ENCODE assay signal across 23 cellular contexts in genomic region chr7:123681561-123681960, GRCh38. TPM values are rescaled to one million over a fixed set of nuclear protein-coding genes. Genes with fewer than 3 reads are reported as not detected.
"Had no signal": no experiment of that assay in that cellular context is flagged by ENCODE, and none has a peak within 500 bp of the region (broad histone marks: within the 10 kb centered on the region; RNA-seq: fewer than 3 reads in every experiment).

No MANE protein-coding gene starts in this region.

- ATAC-seq: gastroesophageal sphincter, WTC11 had no signal

- H3K27ac ChIP-seq: breast epithelium, gastroesophageal sphincter, neural progenitor cell, SJSA1, skin epidermis had no signal

- H3K27me3 ChIP-seq: breast epithelium, gastroesophageal sphincter, neural progenitor cell, SJSA1 had no signal

- H3K4me2 ChIP-seq: neural progenitor cell had no signal

- H3K9me3 ChIP-seq: breast epithelium, gastroesophageal sphincter, SJSA1 had no signal

- DNase-seq: activated CD4-positive, alpha-beta T cell treated with anti-CD3 and anti-CD28 coated beads for 48 hours; activated naive CD8-positive, alpha-beta T cell treated with anti-CD3 and anti-CD28 coated beads, Interleukin-2, amount 10 ng/mL, durations not matched to agents 7 days and 5 days; erythroblast; hypothalamus; kidney; midbrain; naive B cell; stimulated activated CD4-positive, alpha-beta T cell treated with anti-CD3 and anti-CD28 coated beads, Interleukin-4, amount 100 ng/mL, for 24 hours; stimulated activated naive CD4-positive, alpha-beta T cell; substantia nigra; SW 1271 had no signal

- FAIRE-seq: kidney, TTC549 had no signal

- H3K4me1 ChIP-seq: breast epithelium, gastroesophageal sphincter, neural progenitor cell, SJSA1 had no signal

- H3K4me3 ChIP-seq: breast epithelium, gastroesophageal sphincter, lung, neural progenitor cell, SJSA1, skin epidermis had no signal

- H3K36me3 ChIP-seq: breast epithelium had no signal

- H3K9ac ChIP-seq: neural progenitor cell had no signal

- H2AFZ ChIP-seq: neural progenitor cell had no signal

RNA-seq across cellular contexts. Expression of gene LMOD2, which starts 25.9 kb away (rescaled TPM):
- total RNA-seq: activated naive CD8-positive, alpha-beta T cell treated with anti-CD3 and anti-CD28 coated beads, Interleukin-2, amount 10 ng/mL, durations not matched to agents 7 days and 5 days; breast epithelium; chondrocyte; dermis microvascular lymphatic vessel endothelial cell; gastroesophageal sphincter; kidney; osteocyte; SJSA1; T-helper 2 cell treated with Interferon-gamma antibody and Interleukin-4, amounts not matched to agents 100 ng/mL and 5 ng/mL, for 36 hours; WTC11 had no signal
- polyA plus RNA-seq: lung had no signal
